ENCODE assay signal across 17 cellular contexts in the genomic region with DNA sequence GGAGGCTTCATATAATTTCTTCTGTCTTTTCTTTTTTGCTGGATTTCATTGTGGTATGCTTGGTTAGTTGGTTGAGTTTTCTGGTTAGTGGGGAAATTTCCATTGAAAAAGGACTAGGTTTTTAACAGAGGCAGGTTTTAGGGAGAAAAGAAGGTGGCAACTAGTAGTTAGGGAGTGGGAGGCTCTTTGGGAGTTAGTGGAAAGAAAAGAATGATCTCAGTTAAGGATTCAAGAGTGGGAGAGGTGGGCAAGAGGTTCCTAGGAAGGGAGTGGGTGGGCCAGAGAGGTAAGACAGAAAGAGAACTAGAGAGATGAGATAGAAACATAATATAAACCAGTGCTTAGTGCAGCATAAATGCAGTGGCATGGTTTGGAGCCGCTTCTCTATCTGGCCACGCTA.
"Had no signal": no experiment of that assay in that cellular context is flagged by ENCODE, and none has a peak within 500 bp of the region (broad histone marks: within the 10 kb centered on the region; RNA-seq: fewer than 3 reads in every experiment).

No MANE protein-coding gene starts in this region.

- H3K27me3 ChIP-seq: cardiac muscle cell, heart right ventricle, thyroid gland had no signal

- H3K9me3 ChIP-seq: heart right ventricle, thyroid gland had no signal

- DNase-seq: activated CD4-positive, alpha-beta T cell treated with anti-CD3 and anti-CD28 coated beads for 1 hour; activated CD4-positive, alpha-beta T cell treated with anti-CD3 and anti-CD28 coated beads, Interleukin-2, amount 50 U/mL, for 4 hours; activated CD8-positive, alpha-beta memory T cell treated with anti-CD3 and anti-CD28 coated beads for 24 hours; activated CD8-positive, alpha-beta memory T cell treated with anti-CD3 and anti-CD28 coated beads, Interleukin-2, amount 50 U/mL, for 4 hours; activated effector memory CD4-positive, alpha-beta T cell treated with Interleukin-2 at 50 U/mL for 16 hours; activated naive CD4-positive, alpha-beta T cell treated with anti-CD3 and anti-CD28 coated beads for 36 hours; activated naive CD8-positive, alpha-beta T cell treated with anti-CD3 and anti-CD28 coated beads, Interleukin-2, amount 50 U/mL, for 24 hours; activated T-cell treated with anti-CD3 and anti-CD28 coated beads, Interleukin-2, amount 50 U/mL, for 4 hours; heart right ventricle; naive thymus-derived CD8-positive, alpha-beta T cell; stimulated activated CD4-positive, alpha-beta T cell treated with anti-CD3 and anti-CD28 coated beads, Interleukin-2, amount 100 ng/mL, for 48 hours; stimulated activated naive CD4-positive, alpha-beta T cell treated with Interleukin-2 at 50 U/mL for 16 hours; substantia nigra; T-cell; thyroid gland had no signal

- H3K4me3 ChIP-seq: cardiac muscle cell, heart right ventricle, thyroid gland had no signal

- H3K27ac ChIP-seq: cardiac muscle cell had no signal

- H3K4me3 Mint-ChIP-seq: activated naive CD4-positive, alpha-beta T cell treated with anti-CD3 and anti-CD28 coated beads for 36 hours; activated naive CD8-positive, alpha-beta T cell treated with anti-CD3 and anti-CD28 coated beads, Interleukin-2, amount 50 U/mL, for 24 hours; activated T-cell treated with anti-CD3 and anti-CD28 coated beads, Interleukin-2, amount 50 U/mL, for 4 hours; naive thymus-derived CD8-positive, alpha-beta T cell; T-cell had no signal

- H3K27ac Mint-ChIP-seq: activated naive CD4-positive, alpha-beta T cell treated with anti-CD3 and anti-CD28 coated beads for 36 hours; activated naive CD8-positive, alpha-beta T cell treated with anti-CD3 and anti-CD28 coated beads, Interleukin-2, amount 50 U/mL, for 24 hours had no signal

- H3K9me3 Mint-ChIP-seq: activated naive CD4-positive, alpha-beta T cell treated with anti-CD3 and anti-CD28 coated beads for 36 hours; activated naive CD8-positive, alpha-beta T cell treated with anti-CD3 and anti-CD28 coated beads, Interleukin-2, amount 50 U/mL, for 24 hours; activated T-cell treated with anti-CD3 and anti-CD28 coated beads, Interleukin-2, amount 50 U/mL, for 4 hours; naive thymus-derived CD8-positive, alpha-beta T cell; T-cell had no signal

- H3K27me3 Mint-ChIP-seq: activated naive CD8-positive, alpha-beta T cell treated with anti-CD3 and anti-CD28 coated beads, Interleukin-2, amount 50 U/mL, for 24 hours; naive thymus-derived CD8-positive, alpha-beta T cell; T-cell had no signal

- H3K36me3 Mint-ChIP-seq: naive thymus-derived CD8-positive, alpha-beta T cell; T-cell had no signal

- H3K36me3 ChIP-seq: cardiac muscle cell, thyroid gland had no signal

- ATAC-seq: activated naive CD8-positive, alpha-beta T cell treated with anti-CD3 and anti-CD28 coated beads, Interleukin-2, amount 50 U/mL, for 24 hours; activated T-cell treated with anti-CD3 and anti-CD28 coated beads, Interleukin-2, amount 50 U/mL, for 4 hours; heart right ventricle; left lobe of liver; naive thymus-derived CD8-positive, alpha-beta T cell; T-cell had no signal
